1 cellular context compared by ENCODE assay signal in genomic region chr19:952680-953500, GRCh38.
A peak's percentile ranks its signal among the peaks of the same experiment; 100 is the strongest.
TF ChIP-seq lines count a peak whose summit lies in the region.

No MANE protein-coding gene starts in this region.

TF ChIP-seq in K562, 482 proteins besides CTCF, POLR2A, EP300 and RAD21 (continued from another document and continues in another):
- TF ChIP-seq, protein P1, sequence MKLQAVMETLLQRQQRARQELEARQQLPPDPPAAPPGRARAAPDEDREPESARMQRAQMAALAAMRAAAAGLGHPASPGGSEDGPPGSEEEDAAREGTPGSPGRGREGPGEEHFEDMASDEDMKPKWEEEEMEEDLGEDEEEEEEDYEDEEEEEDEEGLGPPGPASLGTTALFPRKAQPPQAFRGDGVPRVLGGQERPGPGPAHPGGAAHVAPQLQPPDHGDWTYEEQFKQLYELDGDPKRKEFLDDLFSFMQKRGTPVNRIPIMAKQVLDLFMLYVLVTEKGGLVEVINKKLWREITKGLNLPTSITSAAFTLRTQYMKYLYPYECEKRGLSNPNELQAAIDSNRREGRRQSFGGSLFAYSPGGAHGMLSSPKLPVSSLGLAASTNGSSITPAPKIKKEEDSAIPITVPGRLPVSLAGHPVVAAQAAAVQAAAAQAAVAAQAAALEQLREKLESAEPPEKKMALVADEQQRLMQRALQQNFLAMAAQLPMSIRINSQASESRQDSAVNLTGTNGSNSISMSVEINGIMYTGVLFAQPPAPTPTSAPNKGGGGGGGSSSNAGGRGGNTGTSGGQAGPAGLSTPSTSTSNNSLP (IDR thresholded peaks at IDR 0.05; ENCODE audit: borderline replicate concordance, low read depth, low read length), result no peak
- TF ChIP-seq ELK3 (CRISPR knock-in tag; IDR thresholded peaks at IDR 0.05) (no peak), ZNF668 (CRISPR knock-in tag; IDR thresholded peaks at IDR 0.05) (no peak), ZNF584 (CRISPR knock-in tag; IDR thresholded peaks at IDR 0.05; ENCODE audit: low read depth) (no peak), ATF1 (CRISPR knock-in tag; IDR thresholded peaks at IDR 0.05) (no peak), ATF1 (tag; IDR thresholded peaks at IDR 0.05) (no peak), POLR3G (IDR thresholded peaks at IDR 0.05; ENCODE audit: extremely low read depth, insufficient read length, insufficient replicate concordance) (no peak), HMGN3 (IDR thresholded peaks at IDR 0.05; ENCODE audit: borderline replicate concordance, extremely low read depth, insufficient read length, low read depth, low read length) (no peak), ZNF354B (CRISPR knock-in tag; IDR thresholded peaks at IDR 0.05) (no peak), ZBTB17 (CRISPR knock-in tag; IDR thresholded peaks at IDR 0.05) (no peak), LARP7 (IDR thresholded peaks at IDR 0.05) (no peak), ETS1 (conservative IDR thresholded peaks at IDR 0.05; ENCODE audit: control insufficient read depth, low read depth, low read length) (no peak), ZNF766 (CRISPR knock-in tag; conservative IDR thresholded peaks at IDR 0.05) (0 out of 2 replicates have a peak, but pooled peaks have one; percentile 44), ZNF76 (CRISPR knock-in tag; IDR thresholded peaks at IDR 0.05; ENCODE audit: borderline replicate concordance) (no peak), KLF16 (IDR thresholded peaks at IDR 0.05) (no peak), GABPA (tag; conservative IDR thresholded peaks at IDR 0.05; ENCODE audit: low read depth) (0 out of 2 replicates have a peak, but pooled peaks have one; percentile 39), SRSF1 (IDR thresholded peaks at IDR 0.05; ENCODE audit: low read depth, low read length) (no peak), ZNF780A (CRISPR knock-in tag; IDR thresholded peaks at IDR 0.05) (no peak), DACH1 (IDR thresholded peaks at IDR 0.05; ENCODE audit: partially characterized antibody) (no peak), ETV6 (IDR thresholded peaks at IDR 0.05; ENCODE audit: borderline replicate concordance in 1 of 2, low read depth in 2 of 2, low read length in 1 of 2) (no peak), ETV6 (CRISPR knock-in tag; IDR thresholded peaks at IDR 0.05; ENCODE audit: borderline replicate concordance) (no peak), SREBF1 (IDR thresholded peaks at IDR 0.05; ENCODE audit: borderline replicate concordance, low read depth, low read length) (no peak), ZNF655 (CRISPR knock-in tag; IDR thresholded peaks at IDR 0.05) (no peak), HNRNPL (IDR thresholded peaks at IDR 0.05; ENCODE audit: low read depth, low read length) (peak; percentile 93; the same call in 1 of the 2 replicates), HMBOX1 (IDR thresholded peaks at IDR 0.05) (no peak), ZBTB7A (IDR thresholded peaks at IDR 0.05; ENCODE audit: borderline replicate concordance, control insufficient read depth, low read depth, low read length) (peak; percentile 74), KLF6 (CRISPR knock-in tag; IDR thresholded peaks at IDR 0.05; ENCODE audit: borderline replicate concordance) (no peak), POLR2G (IDR thresholded peaks at IDR 0.05; ENCODE audit: low read depth, low read length) (peak; percentile 52; the same call in 1 of the 2 replicates), MTA3 (IDR thresholded peaks at IDR 0.05; ENCODE audit: borderline replicate concordance) (peak; percentile 33; the same call in 1 of the 2 replicates), CTBP1 (IDR thresholded peaks at IDR 0.05; ENCODE audit: borderline replicate concordance) (peak; percentile 12; the same call in 1 of the 2 replicates), NCOR1 (IDR thresholded peaks at IDR 0.05) (peak; percentile 32; the same call in 1 of the 2 replicates), ILF3 (IDR thresholded peaks at IDR 0.05; ENCODE audit: borderline replicate concordance) (no peak), RNF2 (IDR thresholded peaks at IDR 0.05) (peak; percentile 33; the same call in 1 of the 2 replicates), MECOM (CRISPR knock-in tag; IDR thresholded peaks at IDR 0.05) (no peak), NFYB (IDR thresholded peaks at IDR 0.05; ENCODE audit: extremely low read depth, insufficient read length) (no peak), FIP1L1 (IDR thresholded peaks at IDR 0.05; ENCODE audit: low read depth, low read length, poor library complexity, severe bottlenecking) (no peak), ZNF274 (IDR thresholded peaks at IDR 0.05; ENCODE audit: borderline replicate concordance, low read depth, low read length) (no peak)
- TF ChIP-seq, protein P2, sequence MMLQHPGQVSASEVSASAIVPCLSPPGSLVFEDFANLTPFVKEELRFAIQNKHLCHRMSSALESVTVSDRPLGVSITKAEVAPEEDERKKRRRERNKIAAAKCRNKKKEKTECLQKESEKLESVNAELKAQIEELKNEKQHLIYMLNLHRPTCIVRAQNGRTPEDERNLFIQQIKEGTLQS (IDR thresholded peaks at IDR 0.05), result no peak
- TF ChIP-seq, protein P2 (CRISPR knock-in tag; conservative IDR thresholded peaks at IDR 0.05), result no peak
- TF ChIP-seq, protein P3, sequence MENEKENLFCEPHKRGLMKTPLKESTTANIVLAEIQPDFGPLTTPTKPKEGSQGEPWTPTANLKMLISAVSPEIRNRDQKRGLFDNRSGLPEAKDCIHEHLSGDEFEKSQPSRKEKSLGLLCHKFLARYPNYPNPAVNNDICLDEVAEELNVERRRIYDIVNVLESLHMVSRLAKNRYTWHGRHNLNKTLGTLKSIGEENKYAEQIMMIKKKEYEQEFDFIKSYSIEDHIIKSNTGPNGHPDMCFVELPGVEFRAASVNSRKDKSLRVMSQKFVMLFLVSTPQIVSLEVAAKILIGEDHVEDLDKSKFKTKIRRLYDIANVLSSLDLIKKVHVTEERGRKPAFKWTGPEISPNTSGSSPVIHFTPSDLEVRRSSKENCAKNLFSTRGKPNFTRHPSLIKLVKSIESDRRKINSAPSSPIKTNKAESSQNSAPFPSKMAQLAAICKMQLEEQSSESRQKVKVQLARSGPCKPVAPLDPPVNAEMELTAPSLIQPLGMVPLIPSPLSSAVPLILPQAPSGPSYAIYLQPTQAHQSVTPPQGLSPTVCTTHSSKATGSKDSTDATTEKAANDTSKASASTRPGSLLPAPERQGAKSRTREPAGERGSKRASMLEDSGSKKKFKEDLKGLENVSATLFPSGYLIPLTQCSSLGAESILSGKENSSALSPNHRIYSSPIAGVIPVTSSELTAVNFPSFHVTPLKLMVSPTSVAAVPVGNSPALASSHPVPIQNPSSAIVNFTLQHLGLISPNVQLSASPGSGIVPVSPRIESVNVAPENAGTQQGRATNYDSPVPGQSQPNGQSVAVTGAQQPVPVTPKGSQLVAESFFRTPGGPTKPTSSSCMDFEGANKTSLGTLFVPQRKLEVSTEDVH (IDR thresholded peaks at IDR 0.05; ENCODE audit: low read depth, partially characterized antibody), result no peak
- TF ChIP-seq, protein P4, sequence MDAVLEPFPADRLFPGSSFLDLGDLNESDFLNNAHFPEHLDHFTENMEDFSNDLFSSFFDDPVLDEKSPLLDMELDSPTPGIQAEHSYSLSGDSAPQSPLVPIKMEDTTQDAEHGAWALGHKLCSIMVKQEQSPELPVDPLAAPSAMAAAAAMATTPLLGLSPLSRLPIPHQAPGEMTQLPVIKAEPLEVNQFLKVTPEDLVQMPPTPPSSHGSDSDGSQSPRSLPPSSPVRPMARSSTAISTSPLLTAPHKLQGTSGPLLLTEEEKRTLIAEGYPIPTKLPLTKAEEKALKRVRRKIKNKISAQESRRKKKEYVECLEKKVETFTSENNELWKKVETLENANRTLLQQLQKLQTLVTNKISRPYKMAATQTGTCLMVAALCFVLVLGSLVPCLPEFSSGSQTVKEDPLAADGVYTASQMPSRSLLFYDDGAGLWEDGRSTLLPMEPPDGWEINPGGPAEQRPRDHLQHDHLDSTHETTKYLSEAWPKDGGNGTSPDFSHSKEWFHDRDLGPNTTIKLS (IDR thresholded peaks at IDR 0.05; ENCODE audit: borderline replicate concordance, low read depth), result peak; percentile 30; the same call in 1 of the 2 replicates
- TF ChIP-seq, protein P5, sequence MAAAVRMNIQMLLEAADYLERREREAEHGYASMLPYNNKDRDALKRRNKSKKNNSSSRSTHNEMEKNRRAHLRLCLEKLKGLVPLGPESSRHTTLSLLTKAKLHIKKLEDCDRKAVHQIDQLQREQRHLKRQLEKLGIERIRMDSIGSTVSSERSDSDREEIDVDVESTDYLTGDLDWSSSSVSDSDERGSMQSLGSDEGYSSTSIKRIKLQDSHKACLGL (CRISPR knock-in tag; IDR thresholded peaks at IDR 0.05; ENCODE audit: borderline replicate concordance, poor library complexity, severe bottlenecking), result no peak
- TF ChIP-seq, protein P6, sequence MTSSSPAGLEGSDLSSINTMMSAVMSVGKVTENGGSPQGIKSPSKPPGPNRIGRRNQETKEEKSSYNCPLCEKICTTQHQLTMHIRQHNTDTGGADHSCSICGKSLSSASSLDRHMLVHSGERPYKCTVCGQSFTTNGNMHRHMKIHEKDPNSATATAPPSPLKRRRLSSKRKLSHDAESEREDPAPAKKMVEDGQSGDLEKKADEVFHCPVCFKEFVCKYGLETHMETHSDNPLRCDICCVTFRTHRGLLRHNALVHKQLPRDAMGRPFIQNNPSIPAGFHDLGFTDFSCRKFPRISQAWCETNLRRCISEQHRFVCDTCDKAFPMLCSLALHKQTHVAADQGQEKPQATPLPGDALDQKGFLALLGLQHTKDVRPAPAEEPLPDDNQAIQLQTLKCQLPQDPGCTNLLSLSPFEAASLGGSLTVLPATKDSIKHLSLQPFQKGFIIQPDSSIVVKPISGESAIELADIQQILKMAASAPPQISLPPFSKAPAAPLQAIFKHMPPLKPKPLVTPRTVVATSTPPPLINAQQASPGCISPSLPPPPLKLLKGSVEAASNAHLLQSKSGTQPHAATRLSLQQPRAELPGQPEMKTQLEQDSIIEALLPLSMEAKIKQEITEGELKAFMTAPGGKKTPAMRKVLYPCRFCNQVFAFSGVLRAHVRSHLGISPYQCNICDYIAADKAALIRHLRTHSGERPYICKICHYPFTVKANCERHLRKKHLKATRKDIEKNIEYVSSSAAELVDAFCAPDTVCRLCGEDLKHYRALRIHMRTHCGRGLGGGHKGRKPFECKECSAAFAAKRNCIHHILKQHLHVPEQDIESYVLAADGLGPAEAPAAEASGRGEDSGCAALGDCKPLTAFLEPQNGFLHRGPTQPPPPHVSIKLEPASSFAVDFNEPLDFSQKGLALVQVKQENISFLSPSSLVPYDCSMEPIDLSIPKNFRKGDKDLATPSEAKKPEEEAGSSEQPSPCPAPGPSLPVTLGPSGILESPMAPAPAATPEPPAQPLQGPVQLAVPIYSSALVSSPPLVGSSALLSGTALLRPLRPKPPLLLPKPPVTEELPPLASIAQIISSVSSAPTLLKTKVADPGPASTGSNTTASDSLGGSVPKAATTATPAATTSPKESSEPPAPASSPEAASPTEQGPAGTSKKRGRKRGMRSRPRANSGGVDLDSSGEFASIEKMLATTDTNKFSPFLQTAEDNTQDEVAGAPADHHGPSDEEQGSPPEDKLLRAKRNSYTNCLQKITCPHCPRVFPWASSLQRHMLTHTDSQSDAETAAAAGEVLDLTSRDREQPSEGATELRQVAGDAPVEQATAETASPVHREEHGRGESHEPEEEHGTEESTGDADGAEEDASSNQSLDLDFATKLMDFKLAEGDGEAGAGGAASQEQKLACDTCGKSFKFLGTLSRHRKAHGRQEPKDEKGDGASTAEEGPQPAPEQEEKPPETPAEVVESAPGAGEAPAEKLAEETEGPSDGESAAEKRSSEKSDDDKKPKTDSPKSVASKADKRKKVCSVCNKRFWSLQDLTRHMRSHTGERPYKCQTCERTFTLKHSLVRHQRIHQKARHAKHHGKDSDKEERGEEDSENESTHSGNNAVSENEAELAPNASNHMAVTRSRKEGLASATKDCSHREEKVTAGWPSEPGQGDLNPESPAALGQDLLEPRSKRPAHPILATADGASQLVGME (CRISPR knock-in tag; IDR thresholded peaks at IDR 0.05), result no peak
- TF ChIP-seq, protein P7, sequence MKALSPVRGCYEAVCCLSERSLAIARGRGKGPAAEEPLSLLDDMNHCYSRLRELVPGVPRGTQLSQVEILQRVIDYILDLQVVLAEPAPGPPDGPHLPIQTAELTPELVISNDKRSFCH (CRISPR knock-in tag; IDR thresholded peaks at IDR 0.05), result no peak
- TF ChIP-seq, protein P7 (tag; IDR thresholded peaks at IDR 0.05), result peak; percentile 55; the same call in 1 of the 2 replicates
